In the genomic region with DNA sequence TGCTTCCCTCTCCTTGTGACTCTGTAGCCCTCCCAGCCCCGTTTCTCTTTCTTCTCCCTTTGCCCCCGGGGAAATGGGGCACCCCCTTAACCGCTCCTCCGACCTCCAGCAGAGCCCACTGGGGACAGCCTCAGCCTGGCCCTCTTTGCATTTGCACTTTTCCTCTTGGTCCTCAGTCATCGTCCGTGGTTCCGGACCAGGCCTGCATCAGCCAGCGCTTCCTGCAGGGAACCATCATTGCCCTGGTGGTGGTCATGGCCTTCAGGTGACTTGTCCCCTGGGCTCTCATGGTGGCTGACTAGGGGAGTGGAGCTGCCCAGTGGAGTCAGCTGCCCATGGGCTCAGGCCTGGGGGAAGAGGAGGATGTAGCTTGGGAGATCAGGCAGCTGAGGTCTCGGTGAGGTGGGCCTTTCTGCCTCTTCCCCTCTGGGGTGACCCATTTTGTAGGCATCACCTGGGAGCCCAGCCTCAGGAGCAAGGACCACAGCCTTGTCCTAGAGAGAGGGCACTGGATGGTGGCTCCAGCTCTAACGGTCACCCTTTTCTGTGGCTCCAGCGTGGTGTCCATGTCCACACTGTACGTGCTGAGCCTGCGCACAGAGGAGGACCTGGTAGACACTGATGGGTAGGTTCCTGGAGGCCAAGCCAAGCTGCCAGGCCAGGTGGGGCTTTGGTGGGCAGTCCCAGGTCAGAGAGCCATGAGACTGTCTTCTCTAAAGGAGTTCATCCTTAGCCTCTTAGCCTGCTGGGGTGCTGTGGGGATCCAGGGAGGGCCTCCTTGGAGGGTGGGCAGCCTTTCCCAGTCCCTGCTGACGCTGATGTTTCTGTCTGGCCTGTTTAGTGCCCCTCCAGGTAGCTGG, we compare ENCODE assay signal across 1 cellular context.
TF ChIP-seq lines count a peak whose summit lies in the region.

No MANE protein-coding gene starts in this region.

TF ChIP-seq in IMR-90, 13 proteins besides CTCF, POLR2A, EP300 and RAD21:
- TF ChIP-seq CHD1 (IDR thresholded peaks at IDR 0.05; ENCODE audit: low read depth, low read length) (no peak), CEBPB (IDR thresholded peaks at IDR 0.05; ENCODE audit: low read depth, low read length) (no peak), RCOR1 (IDR thresholded peaks at IDR 0.05; ENCODE audit: insufficient replicate concordance, low read length) (no peak), SMC3 (IDR thresholded peaks at IDR 0.05; ENCODE audit: low read depth, low read length) (no peak), BHLHE40 (IDR thresholded peaks at IDR 0.05; ENCODE audit: low read depth, low read length) (no peak), MAZ (IDR thresholded peaks at IDR 0.05; ENCODE audit: borderline replicate concordance, low read depth, low read length) (no peak), MAFK (IDR thresholded peaks at IDR 0.05; ENCODE audit: low read depth, low read length) (no peak), FOS (IDR thresholded peaks at IDR 0.05; ENCODE audit: low read depth, low read length) (no peak), MXI1 (IDR thresholded peaks at IDR 0.05; ENCODE audit: borderline replicate concordance, low read depth, low read length) (no peak), NFE2L2 (IDR thresholded peaks at IDR 0.05; ENCODE audit: low read depth, low read length) (no peak), RFX5 (IDR thresholded peaks at IDR 0.05; ENCODE audit: low read depth, low read length) (no peak)
- TF ChIP-seq, protein P1, sequence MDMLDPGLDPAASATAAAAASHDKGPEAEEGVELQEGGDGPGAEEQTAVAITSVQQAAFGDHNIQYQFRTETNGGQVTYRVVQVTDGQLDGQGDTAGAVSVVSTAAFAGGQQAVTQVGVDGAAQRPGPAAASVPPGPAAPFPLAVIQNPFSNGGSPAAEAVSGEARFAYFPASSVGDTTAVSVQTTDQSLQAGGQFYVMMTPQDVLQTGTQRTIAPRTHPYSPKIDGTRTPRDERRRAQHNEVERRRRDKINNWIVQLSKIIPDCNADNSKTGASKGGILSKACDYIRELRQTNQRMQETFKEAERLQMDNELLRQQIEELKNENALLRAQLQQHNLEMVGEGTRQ (IDR thresholded peaks at IDR 0.05; ENCODE audit: low read depth, low read length) = no peak
- TF ChIP-seq, protein P2, sequence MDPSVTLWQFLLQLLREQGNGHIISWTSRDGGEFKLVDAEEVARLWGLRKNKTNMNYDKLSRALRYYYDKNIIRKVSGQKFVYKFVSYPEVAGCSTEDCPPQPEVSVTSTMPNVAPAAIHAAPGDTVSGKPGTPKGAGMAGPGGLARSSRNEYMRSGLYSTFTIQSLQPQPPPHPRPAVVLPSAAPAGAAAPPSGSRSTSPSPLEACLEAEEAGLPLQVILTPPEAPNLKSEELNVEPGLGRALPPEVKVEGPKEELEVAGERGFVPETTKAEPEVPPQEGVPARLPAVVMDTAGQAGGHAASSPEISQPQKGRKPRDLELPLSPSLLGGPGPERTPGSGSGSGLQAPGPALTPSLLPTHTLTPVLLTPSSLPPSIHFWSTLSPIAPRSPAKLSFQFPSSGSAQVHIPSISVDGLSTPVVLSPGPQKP (IDR thresholded peaks at IDR 0.05; ENCODE audit: borderline replicate concordance, low read depth, low read length) = no peak
TF ChIP-seq in IMR-90: peak in this region for 0.
